Comparison of ENCODE assay signal across 7 cellular contexts in genomic region chr10:118658168-118658567, GRCh38.
A peak's percentile ranks its signal among the peaks of the same experiment; 100 is the strongest.
DNase-seq lines count a peak whose midpoint lies in the region; ATAC-seq, FAIRE-seq and TF ChIP-seq lines count a peak whose summit lies in the region.
"Not testable (repeated sequence)": the region's sequence is repeated elsewhere in the genome, so short reads cannot be mapped to it uniquely, and the experiment has no call there.

No MANE protein-coding gene starts in this region.

- ATAC-seq in CD4-positive, CD25-positive, alpha-beta regulatory T cell (ENCODE audit: low read depth in 2 of 2), result peak in 1 of 2 donors; percentile 37
- not testable (repeated sequence) for ATAC-seq in K562

- CTCF ChIA-PET in K562 (lab: Yijun Ruan, JAX; ENCODE audit: low intra/inter-chr PET ratio), result not testable (repeated sequence)

- not testable (repeated sequence) for FAIRE-seq in K562 (lab: Jason Lieb, UNC)

- H3K36me3 ChIP-seq in CD4-positive, CD25-positive, alpha-beta regulatory T cell (ENCODE audit: control insufficient read depth, insufficient read depth, low read length); K562 (ENCODE audit: control insufficient read depth, insufficient read depth, low read length): not testable (repeated sequence)

- not testable (repeated sequence) for TF ChIP-seq POLR2A in K562 (conservative IDR thresholded peaks at IDR 0.05)

- intact Hi-C loops in K562 (cut with micrococcal nuclease), result not testable (repeated sequence)

- in situ Hi-C loops in K562 (cut with MboI), result not testable (repeated sequence)

- H3K9me3 Mint-ChIP-seq in CD4-positive, CD25-positive, alpha-beta regulatory T cell, result peaks cover 4 to 27% (median 7%) of the 10 kb centered on the region in 7 donors

- H3K9me3 ChIP-seq in CD4-positive, CD25-positive, alpha-beta regulatory T cell (ENCODE audit: control insufficient read depth in 2 of 2, low read length in 2 of 2); K562 (replicated peaks; ENCODE audit: control insufficient read depth, insufficient read depth, low read depth, low read length): not testable (repeated sequence)

- peak overlapping the region; percentile 32 for H3K4me3 ChIP-seq in CD4-positive, CD25-positive, alpha-beta regulatory T cell (ENCODE audit: low read depth, low read length)
- not testable (repeated sequence) for H3K4me3 ChIP-seq in Jurkat, Clone E6-1 (ENCODE audit: low read length); K562

- POLR2A ChIA-PET in K562 (lab: Yijun Ruan, JAX), result interaction anchor here (0.6 kb wide), 1 partner anchor 1537 kb away, joined by 3 read pairs; no protein-coding TSS in a partner anchor

- H3K4me1 ChIP-seq in CD4-positive, CD25-positive, alpha-beta regulatory T cell (ENCODE audit: control insufficient read depth, insufficient read depth, low read length, poor library complexity, severe bottlenecking), result peaks cover 32% of the 10 kb centered on the region
- H3K4me1 ChIP-seq in K562 (replicated peaks in 1 of 2; ENCODE audit: control insufficient read depth in 2 of 2, insufficient read depth in 2 of 2, low read length in 2 of 2), result not testable (repeated sequence)

- H3K9ac ChIP-seq in K562 (ENCODE audit: insufficient read depth in 1 of 2, low read depth in 2 of 2, low read length in 2 of 2), result not testable (repeated sequence)

- not testable (repeated sequence) for H2AFZ ChIP-seq in K562 (ENCODE audit: low read depth, low read length)

- not testable (repeated sequence) for H3K36me3 Mint-ChIP-seq in CD4-positive, CD25-positive, alpha-beta regulatory T cell

- peak overlapping the region; percentile 1 to 82 (median 76) for H3K4me3 Mint-ChIP-seq in CD4-positive, CD25-positive, alpha-beta regulatory T cell

- H3K27me3 Mint-ChIP-seq in CD4-positive, CD25-positive, alpha-beta regulatory T cell, result peaks cover 14% of the 10 kb centered on the region

- peaks cover 28 to 59% (median 34%) of the 10 kb centered on the region in 4 donors for H3K4me1 Mint-ChIP-seq in CD4-positive, CD25-positive, alpha-beta regulatory T cell

- not testable (repeated sequence) for H4K20me1 ChIP-seq in K562 (replicated peaks; ENCODE audit: control insufficient read depth, insufficient read depth, low read length)

- not testable (repeated sequence) for H3K79me2 ChIP-seq in K562 (ENCODE audit: control insufficient read depth, insufficient read depth, low read length)

- TF ChIP-seq RAD21 in K562 (CRISPR knock-in tag; conservative IDR thresholded peaks at IDR 0.05 in 1 of 2, IDR thresholded peaks at IDR 0.05 in 1 of 2), result not testable (repeated sequence)

- not testable (repeated sequence) for H3K27ac ChIP-seq in CD4-positive, CD25-positive, alpha-beta regulatory T cell (ENCODE audit: insufficient read depth, low read length, poor library complexity, severe bottlenecking); K562 (ENCODE audit: extremely low read depth, low read depth, low read length)

- H3K9me1 ChIP-seq in K562 (ENCODE audit: control insufficient read depth, insufficient read depth, low read length), result not testable (repeated sequence)

- peak overlapping the region; percentile 52 to 78 (median 65) for H3K27ac Mint-ChIP-seq in CD4-positive, CD25-positive, alpha-beta regulatory T cell

- not testable (repeated sequence) for TF ChIP-seq CTCF in K562 (IDR thresholded peaks at IDR 0.05 in 2 of 3, conservative IDR thresholded peaks at IDR 0.05 in 1 of 3; ENCODE audit: insufficient read depth in 2 of 3, low read depth in 1 of 3, low read length in 3 of 3)

- not testable (repeated sequence) for H3K4me2 ChIP-seq in K562 (ENCODE audit: insufficient read depth, low read length)

- TF ChIP-seq EP300 in K562 (IDR thresholded peaks at IDR 0.05; ENCODE audit: low read length), result not testable (repeated sequence)

- BruUV-seq in K562 (replicated peaks; lab: Mats Ljungman, UMichigan), result not testable (repeated sequence)

- DNase-seq in CD4-positive, CD25-positive, alpha-beta regulatory T cell, result peak in 2 of 3 donors; percentile 43 to 68
- peak; percentile 53 for DNase-seq in Jurkat, Clone E6-1 (ENCODE audit: low read depth, low spot score)
- DNase-seq in T-helper 22 cell (ENCODE audit: low read depth) (peak; percentile 24), activated gamma-delta T cell treated with Interleukin-2 at 50 U/mL for 16 hours (peak; percentile 25), mesenteric fat pad (ENCODE audit: low spot score) (peak; percentile 57)
- peak; percentile 54 for DNase-seq in activated CD8-positive, alpha-beta memory T cell treated with anti-CD3 and anti-CD28 coated beads for 24 hours
- DNase-seq in K562 (ENCODE audit: extremely low read depth in 1 of 4, low spot score in 3 of 4), result not testable (repeated sequence)

- WGBS in K562 (ENCODE audit: insufficient coverage, low coverage, missing lambda C conversion rate), result 0% methylated on average over 1 of the region's 1 CpG

- H3K27me3 ChIP-seq in CD4-positive, CD25-positive, alpha-beta regulatory T cell (ENCODE audit: control insufficient read depth, insufficient read depth, low read length); K562 (ENCODE audit: control insufficient read depth in 2 of 2, insufficient read depth in 2 of 2, low read length in 2 of 2): not testable (repeated sequence)

TF ChIP-seq in K562, 482 proteins besides CTCF, POLR2A, EP300 and RAD21:
- peak; percentile 59 for TF ChIP-seq NFIC (IDR thresholded peaks at IDR 0.05)
